7 cellular contexts compared by ENCODE assay signal in genomic region chr9:123943671-123944070, GRCh38.
"Had no signal": no experiment of that assay in that cellular context is flagged by ENCODE, and none has a peak within 500 bp of the region (broad histone marks: within the 10 kb centered on the region; RNA-seq: fewer than 3 reads in every experiment).

No MANE protein-coding gene starts in this region.

- ATAC-seq: GM23338 had no signal

- H3K4me1 Mint-ChIP-seq: GM23338 had no signal

- DNase-seq: H9, HCEC 1CT, IMR-90 had no signal

- H3K4me3 ChIP-seq: GM23338 had no signal

- H3K27ac Mint-ChIP-seq: GM23338 had no signal

- H3K9me3 Mint-ChIP-seq: GM23338, H9 had no signal

- H3K4me3 Mint-ChIP-seq: GM23338, H9 had no signal

- FAIRE-seq: H1, H54, HTR-8/SVneo had no signal

- H3K4me2 ChIP-seq: GM23338 had no signal
